Comparison of ENCODE assay signal across 23 cellular contexts in the genomic region with DNA sequence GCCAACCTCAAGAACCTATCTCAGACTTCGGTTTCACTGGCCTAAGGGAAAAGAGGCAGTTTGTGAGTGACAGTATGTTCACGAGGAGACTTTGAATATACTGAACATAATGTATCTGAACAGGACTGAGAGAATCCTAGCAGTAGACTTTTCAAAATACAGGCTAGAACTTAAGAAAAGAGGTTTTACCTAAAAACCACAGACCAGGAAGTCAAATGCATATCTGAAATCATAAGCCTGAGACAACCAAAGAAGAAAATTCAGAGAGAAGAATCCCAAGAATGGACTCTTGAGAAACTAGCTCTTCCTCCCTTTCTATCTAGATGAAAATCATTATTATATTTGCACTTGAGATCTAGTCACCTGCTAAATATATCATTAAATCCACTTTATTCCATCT. TPM values are rescaled to one million over a fixed set of nuclear protein-coding genes. Genes with fewer than 3 reads are reported as not detected.
A peak's percentile ranks its signal among the peaks of the same experiment; 100 is the strongest.
DNase-seq lines count a peak whose midpoint lies in the region; ATAC-seq, FAIRE-seq and TF ChIP-seq lines count a peak whose summit lies in the region.
"Had no signal": no experiment of that assay in that cellular context is flagged by ENCODE, and none has a peak within 500 bp of the region (broad histone marks: within the 10 kb centered on the region; RNA-seq: fewer than 3 reads in every experiment).

No MANE protein-coding gene starts in this region.

- H3K27me3 ChIP-seq in Loucy (ENCODE audit: insufficient read depth, low read length, poor library complexity, severe bottlenecking) (no peaks in the 10 kb centered on the region), GM12878 (replicated peaks in 1 of 2; ENCODE audit: control insufficient read depth in 2 of 2, insufficient read depth in 2 of 2, low read length in 1 of 2) (no peaks in the 10 kb centered on the region), uterus (no peaks in the 10 kb centered on the region)
- H3K27me3 ChIP-seq: body of pancreas, esophagus muscularis mucosa had no signal

- FAIRE-seq in GM12878 (lab: Jason Lieb, UNC) (no peak), GM12891 (lab: Jason Lieb, UNC) (no peak)
- FAIRE-seq: A204.1 had no signal

- no TSS peak for BruUV-seq in GM12878 (replicated peaks; lab: Mats Ljungman, UMichigan)

- POLR2A ChIA-PET in GM12878 (lab: Charles Lee) = interaction anchor here (1.3 to 2.3 kb wide), 2 partner anchors 11 kb away, joined by 4 to 8 read pairs; no protein-coding TSS in a partner anchor

- H3K4me2 ChIP-seq in Loucy (ENCODE audit: low read depth, low read length, poor library complexity, severe bottlenecking) (peak overlapping the region; percentile 2), GM12878 (ENCODE audit: control insufficient read depth, insufficient read depth) (no peak overlapping the region; the same call in 1 of the 2 replicates)

- H3K9me3 ChIP-seq in Loucy (ENCODE audit: insufficient read depth, low read depth, low read length) (no peaks in the 10 kb centered on the region), GM12878 (replicated peaks; ENCODE audit: control insufficient read depth, insufficient read depth, low read length) (peaks cover 2% of the 10 kb centered on the region), uterus (no peaks in the 10 kb centered on the region)
- H3K9me3 ChIP-seq: body of pancreas, esophagus muscularis mucosa had no signal

- TF ChIP-seq POLR2A in GM12878 (IDR thresholded peaks at IDR 0.05; ENCODE audit: low read depth, low read length) (no peak), uterus (IDR thresholded peaks at IDR 0.05) (no peak), GM12891 (IDR thresholded peaks at IDR 0.05; ENCODE audit: low read depth, low read length) (no peak)

- H3K9ac ChIP-seq in Loucy (ENCODE audit: low read depth, low read length, poor library complexity, severe bottlenecking) (no peak overlapping the region), GM12878 (ENCODE audit: control insufficient read depth, insufficient read depth, low read length) (no peak overlapping the region)
- H3K9ac ChIP-seq: GM23248 had no signal

- H3K4me3 ChIP-seq in Loucy (ENCODE audit: low read length, poor library complexity, severe bottlenecking) = peak overlapping the region; percentile 13
- H3K4me3 ChIP-seq in GM12878 = no peak overlapping the region
- H3K4me3 ChIP-seq in uterus = no peak overlapping the region
- H3K4me3 ChIP-seq: body of pancreas, esophagus muscularis mucosa, GM23248 had no signal

- peaks cover 35% of the 10 kb centered on the region for H3K4me1 ChIP-seq in Loucy (ENCODE audit: insufficient read depth, low read length, poor library complexity, severe bottlenecking)
- H3K4me1 ChIP-seq in GM12878 (ENCODE audit: control insufficient read depth, insufficient read depth, low read length) = peaks cover 21% of the 10 kb centered on the region
- H3K4me1 ChIP-seq in uterus = peaks cover 0 to 16% of the 10 kb centered on the region in 2 donors

- H4K20me1 ChIP-seq in Loucy (ENCODE audit: insufficient read depth, low read length, poor library complexity, severe bottlenecking) = peaks cover 63% of the 10 kb centered on the region
- H4K20me1 ChIP-seq in GM12878 (ENCODE audit: control insufficient read depth, insufficient read depth) = no peaks in the 10 kb centered on the region

- no peak for DNase-seq in activated T-cell treated with anti-CD3 and anti-CD28 coated beads, Interleukin-2, amount 50 U/mL, for 24 hours
- DNase-seq in activated T-cell treated with anti-CD3 and anti-CD28 coated beads, Interleukin-2, amount 50 U/mL, for 48 hours = no peak
- no peak for DNase-seq in GM12878 (ENCODE audit: low read depth, low spot score)
- no peak for DNase-seq in stimulated activated naive B cell treated with anti-CD40 and anti-IgM and Interleukin-4, amounts not matched to agents 10 μg/mL and 1 μg/mL and 100 μg/mL, for 72 hours
- DNase-seq in uterus = no peak
- DNase-seq in GM12891 (ENCODE audit: insufficient read length, low spot score) = no peak
- DNase-seq in left lobe of liver (ENCODE audit: low spot score) = no peak
- DNase-seq: activated CD4-positive, CD25-positive, alpha-beta regulatory T cell treated with anti-CD3 and anti-CD28 coated beads, Interleukin-2, amount 50 U/mL, for 72 hours; body of pancreas; foreskin melanocyte; GM23248; KG1; left colon; mesenchymal stem cell; MV-4-11; NCI-H2171 treated with DMSO at 0.1 percent for 48 hours; NCI-H524; nucleus accumbens; SHP77 treated with DMSO at 0.1 percent for 48 hours; SW 1271 had no signal

- no peaks in the 10 kb centered on the region for H3K27me3 Mint-ChIP-seq in activated T-cell treated with anti-CD3 and anti-CD28 coated beads, Interleukin-2, amount 50 U/mL, for 24 hours
- no peaks in the 10 kb centered on the region for H3K27me3 Mint-ChIP-seq in stimulated activated naive B cell treated with anti-CD40 and anti-IgM and Interleukin-4, amounts not matched to agents 10 μg/mL and 1 μg/mL and 100 μg/mL, for 72 hours

- TF ChIP-seq RAD21 in GM12878 (IDR thresholded peaks at IDR 0.05; ENCODE audit: insufficient read depth, low read depth, low read length) = no peak

- H3K27ac ChIP-seq in GM12878 (ENCODE audit: control insufficient read depth, insufficient read depth) (no peak overlapping the region), uterus (no peak overlapping the region)
- H3K27ac ChIP-seq: body of pancreas, esophagus muscularis mucosa, GM23248 had no signal

- intact Hi-C loops in GM12878 (cut with micrococcal nuclease; ENCODE audit: unreplicated experiment) (no loop called here), uterus (cut with DNase I; ENCODE audit: low total_unique reads) (no loop called here)

- in situ Hi-C loops in GM12878 (cut with MboI) = no loop called here

- peak overlapping the region; percentile 37 for H3K27ac Mint-ChIP-seq in activated T-cell treated with anti-CD3 and anti-CD28 coated beads, Interleukin-2, amount 50 U/mL, for 24 hours
- H3K27ac Mint-ChIP-seq in stimulated activated naive B cell treated with anti-CD40 and anti-IgM and Interleukin-4, amounts not matched to agents 10 μg/mL and 1 μg/mL and 100 μg/mL, for 72 hours = peak overlapping the region; percentile 27

- no peaks in the 10 kb centered on the region for H3K9me3 Mint-ChIP-seq in activated T-cell treated with anti-CD3 and anti-CD28 coated beads, Interleukin-2, amount 50 U/mL, for 24 hours
- peaks cover 2 to 4% of the 10 kb centered on the region in 2 donors for H3K9me3 Mint-ChIP-seq in stimulated activated naive B cell treated with anti-CD40 and anti-IgM and Interleukin-4, amounts not matched to agents 10 μg/mL and 1 μg/mL and 100 μg/mL, for 72 hours

- H3K4me1 Mint-ChIP-seq in activated T-cell treated with anti-CD3 and anti-CD28 coated beads, Interleukin-2, amount 50 U/mL, for 24 hours (ENCODE audit: low read depth) = peaks cover 87% of the 10 kb centered on the region
- peaks cover 64 to 90% of the 10 kb centered on the region in 2 donors for H3K4me1 Mint-ChIP-seq in stimulated activated naive B cell treated with anti-CD40 and anti-IgM and Interleukin-4, amounts not matched to agents 10 μg/mL and 1 μg/mL and 100 μg/mL, for 72 hours

- peaks cover 97% of the 10 kb centered on the region for H3K79me2 ChIP-seq in Loucy (ENCODE audit: insufficient read depth, low read length)
- H3K79me2 ChIP-seq in GM12878 (ENCODE audit: control insufficient read depth, insufficient read depth, low read length) = peaks cover 100% of the 10 kb centered on the region

- no peak for TF ChIP-seq CTCF in Loucy (conservative IDR thresholded peaks at IDR 0.05; ENCODE audit: low read length)
- no peak for TF ChIP-seq CTCF in GM12878 (IDR thresholded peaks at IDR 0.05 in 2 of 3, conservative IDR thresholded peaks at IDR 0.05 in 1 of 3; ENCODE audit: control insufficient read depth in 2 of 3, extremely low read depth in 1 of 3, insufficient read depth in 1 of 3, low read depth in 3 of 3, low read length in 3 of 3)
- TF ChIP-seq CTCF in uterus (IDR thresholded peaks at IDR 0.05) = no peak

- SMC1A ChIA-PET in GM12878 (lab: Charles Lee; ENCODE audit: uncharacterized antibody, unreplicated experiment) = interaction anchor here (0.7 to 8.9 kb wide), 5 partner anchors 9 to 38 kb away, joined by 3 to 53 read pairs (median 6); no protein-coding TSS in a partner anchor

- H3K36me3 ChIP-seq in Loucy (ENCODE audit: insufficient read depth, low read length) (no peaks in the 10 kb centered on the region), GM12878 (ENCODE audit: control insufficient read depth in 2 of 2, insufficient read depth in 2 of 2, low read length in 1 of 2) (no peaks in the 10 kb centered on the region; a peak in 1 of 4 replicates), uterus (no peaks in the 10 kb centered on the region)
- H3K36me3 ChIP-seq: esophagus muscularis mucosa had no signal

- no peak overlapping the region for H2AFZ ChIP-seq in Loucy (ENCODE audit: low read length)
- no peak overlapping the region for H2AFZ ChIP-seq in GM12878 (ENCODE audit: control insufficient read depth, low read depth, low read length)
- H2AFZ ChIP-seq: GM23248 had no signal

- no peaks in the 10 kb centered on the region for H3F3A ChIP-seq in Loucy (ENCODE audit: low read depth)

- peaks cover 6% of the 10 kb centered on the region for H3K36me3 Mint-ChIP-seq in activated T-cell treated with anti-CD3 and anti-CD28 coated beads, Interleukin-2, amount 50 U/mL, for 24 hours (ENCODE audit: low read depth)
- H3K36me3 Mint-ChIP-seq in stimulated activated naive B cell treated with anti-CD40 and anti-IgM and Interleukin-4, amounts not matched to agents 10 μg/mL and 1 μg/mL and 100 μg/mL, for 72 hours = peaks cover 3 to 19% of the 10 kb centered on the region in 2 donors

- CTCF ChIA-PET in GM12878 (lab: Yijun Ruan, JAX) = interaction anchor here (0.6 to 1.0 kb wide), 3 partner anchors 8 to 220 kb away, joined by 3 read pairs; no protein-coding TSS in a partner anchor

- RAD21 ChIA-PET in GM12878 (lab: Charles Lee; ENCODE audit: unreplicated experiment) = interaction anchor here (0.7 kb wide), 1 partner anchor 10 kb away, joined by 4 read pairs; no protein-coding TSS in a partner anchor

- H3K4me3 Mint-ChIP-seq in activated T-cell treated with anti-CD3 and anti-CD28 coated beads, Interleukin-2, amount 50 U/mL, for 24 hours = no peak overlapping the region
- H3K4me3 Mint-ChIP-seq in stimulated activated naive B cell treated with anti-CD40 and anti-IgM and Interleukin-4, amounts not matched to agents 10 μg/mL and 1 μg/mL and 100 μg/mL, for 72 hours = no peak overlapping the region

- ATAC-seq in GM12878 = no peak
- no peak for ATAC-seq in stimulated activated naive B cell treated with anti-CD40 and anti-IgM and Interleukin-4, amounts not matched to agents 10 μg/mL and 1 μg/mL and 100 μg/mL, for 72 hours (replicated peaks)
- no peak for ATAC-seq in left lobe of liver
- ATAC-seq: body of pancreas, left colon had no signal

- H3K9me2 ChIP-seq in Loucy (replicated peaks; ENCODE audit: low read depth, low read length) = no peaks in the 10 kb centered on the region

- TF ChIP-seq EP300 in GM12878 (IDR thresholded peaks at IDR 0.05; ENCODE audit: borderline replicate concordance in 1 of 2, control insufficient read depth in 1 of 2, low read depth in 2 of 2, low read length in 2 of 2) = no peak

- WGBS in GM12878 (ENCODE audit: insufficient coverage, insufficient replicate concordance, low lambda C conversion rate, missing lambda C conversion rate) = 25% methylated on average over 2 of the region's 2 CpGs

RNA-seq across cellular contexts. Expression of a gene that starts 17.6 kb away (rescaled TPM):
- 652 and 698 TPM in 2 replicates for total RNA-seq in GM12878 (2013; cell fraction: nucleolus; rRNA removed)
- total RNA-seq in GM12878 (2014; rRNA removed) (126 and 135 TPM in 2 replicates), GM12878 (2014; rRNA removed; fragmentation: Illumina TruSeq; extraction: Trizol) (123 and 135 TPM in 2 replicates), GM12878 (2021) (151 and 152 TPM in 2 replicates), uterus (100 to 1,000 TPM in 3 of 4 donors, 10 to 100 TPM in 1; 69.7 to 133 (median 116) TPM), left lobe of liver (45.9 TPM)
- polyA plus RNA-seq in GM12878 (2011; ENCODE audit: low read depth) = 54.4 TPM
- polyA plus RNA-seq in GM12878 (2011; rRNA removed) (119 and 157 TPM in 2 replicates), GM12878 (2014; fragmentation: Illumina TruSeq; extraction: Trizol) (126 and 149 TPM in 2 replicates), GM12878 (2014; fragmentation: Nextera tagmentation; extraction: Ambion mirVana) (10 to 100 TPM; 51.9 to 56.6 TPM), GM12878 (2014; rRNA removed) (77.0 and 82.4 TPM in 2 replicates), GM12878 (2016; fragmentation: Nextera tagmentation; extraction: Ambion mirVana) (10 to 100 TPM; 56.8 to 62.4 TPM)
- 92.2 and 110 TPM in 2 replicates for polyA plus RNA-seq in GM12878 (2011; cell fraction: cytosol; rRNA removed)
- 164 and 187 TPM in 2 replicates for polyA plus RNA-seq in GM12878 (2011; cell fraction: nucleus; rRNA removed)
- 75.0 and 78.0 TPM in 2 replicates for polyA plus RNA-seq in GM12878 (2012)
- polyA minus RNA-seq in GM12878 (2011; rRNA and poly(A)+ RNA removed) = 271 and 396 TPM in 2 replicates
- 106 and 154 TPM in 2 replicates for polyA minus RNA-seq in GM12878 (2011; cell fraction: cytosol; rRNA and poly(A)+ RNA removed)
- polyA minus RNA-seq in GM12878 (2011; cell fraction: nucleus; rRNA and poly(A)+ RNA removed) = 339 and 523 TPM in 2 replicates
- 77.0 TPM for polyA plus RNA-seq in GM12891 (2012; ENCODE audit: low read depth, missing spikeins)
